8 cellular contexts compared by ENCODE assay signal in genomic region chr1:201019321-201019977, GRCh38. TPM values are rescaled to one million over a fixed set of nuclear protein-coding genes. Genes with fewer than 3 reads are reported as not detected.
A peak's percentile ranks its signal among the peaks of the same experiment; 100 is the strongest.
DNase-seq lines count a peak whose midpoint lies in the region; TF ChIP-seq lines count a peak whose summit lies in the region.

No MANE protein-coding gene starts in this region.

- peak; percentile 88 to 96 (median 89) for DNase-seq in CD4-positive, alpha-beta memory T cell
- DNase-seq in GM20000 (ENCODE audit: low spot score): peak; percentile 93
- peak; percentile 95 to 99 for DNase-seq in HL-60 (ENCODE audit: low read depth in 1 of 2, low spot score in 1 of 2)
- peak; percentile 74 to 99 (median 82) for DNase-seq in T-helper 1 cell
- peak; percentile 68 for DNase-seq in activated naive CD8-positive, alpha-beta T cell treated with anti-CD3 and anti-CD28 coated beads, Interleukin-2, amount 50 U/mL, for 16 hours (ENCODE audit: low read depth, low spot score)
- peak; percentile 52 to 93 for DNase-seq in lower leg skin (ENCODE audit: low spot score in 2 of 2)
- DNase-seq in stimulated activated CD8-positive, alpha-beta memory T cell treated with anti-CD3 and anti-CD28 coated beads, Interleukin-7, amount 100 ng/mL, for 4 hours (ENCODE audit: low read depth in 2 of 2): peak; percentile 83 to 86
- DNase-seq in cortex of kidney (lab: John Stamatoyannopoulos, UW): no peak

- H3K36me3 ChIP-seq in CD4-positive, alpha-beta memory T cell (ENCODE audit: insufficient read depth, low read length): no peaks in the 10 kb centered on the region

- WGBS in lower leg skin, 2 donors: 66 to 74% methylated on average over 5 of the region's 5 CpGs

- peak overlapping the region; percentile 80 to 98 (median 93) for H3K4me3 Mint-ChIP-seq in CD4-positive, alpha-beta memory T cell

- POLR2A ChIA-PET in CD4-positive, alpha-beta memory T cell (lab: Charles Lee; ENCODE audit: partially characterized antibody): interaction anchor here (0.9 to 2.5 kb wide), 14 partner anchors 7 to 350 kb away, joined by 3 to 12 read pairs (median 4); partner anchors contain the start of genes DDX59 and TMEM9

- peaks cover 63 to 93% (median 79%) of the 10 kb centered on the region in 4 donors for H3K4me1 Mint-ChIP-seq in CD4-positive, alpha-beta memory T cell

- no peak for TF ChIP-seq POLR2A in lower leg skin (IDR thresholded peaks at IDR 0.05)

- H3K9me3 Mint-ChIP-seq in CD4-positive, alpha-beta memory T cell: no peaks in the 10 kb centered on the region

- H3K36me3 Mint-ChIP-seq in CD4-positive, alpha-beta memory T cell: peaks cover 4 to 21% of the 10 kb centered on the region in 2 donors

- peak overlapping the region; percentile 69 for H3K27ac ChIP-seq in CD4-positive, alpha-beta memory T cell (ENCODE audit: low read depth, low read length)
- peak overlapping the region; percentile 87 for H3K27ac ChIP-seq in HL-60 (replicated peaks)

- H3K27ac Mint-ChIP-seq in CD4-positive, alpha-beta memory T cell: peak overlapping the region; percentile 95 to 100 (median 99)

- H3K4me3 ChIP-seq in CD4-positive, alpha-beta memory T cell (ENCODE audit: low read length in 2 of 2): peak overlapping the region; percentile 37 to 67
- no peak overlapping the region for H3K4me3 ChIP-seq in HL-60 (replicated peaks; ENCODE audit: insufficient read depth, low read length)
- no peak overlapping the region for H3K4me3 ChIP-seq in lower leg skin (ENCODE audit: low read depth, poor library complexity, severe bottlenecking)

- intact Hi-C loops in CD4-positive, alpha-beta memory T cell (cut with micrococcal nuclease): loop anchor here (2.0 kb wide), 2 partner anchors 95 to 351 kb away; partner anchors contain the start of gene DDX59
- intact Hi-C loops in lower leg skin (cut with DNase I; ENCODE audit: low total_unique reads): no loop called here

- H3K4me1 ChIP-seq in CD4-positive, alpha-beta memory T cell (ENCODE audit: insufficient read depth, low read length): peaks cover 90% of the 10 kb centered on the region

- no peaks in the 10 kb centered on the region for H3K27me3 ChIP-seq in CD4-positive, alpha-beta memory T cell (ENCODE audit: insufficient read depth, low read length)
- no peaks in the 10 kb centered on the region for H3K27me3 ChIP-seq in HL-60 (ENCODE audit: insufficient read depth, poor library complexity, severe bottlenecking)

- no peak for TF ChIP-seq CTCF in GM20000 (IDR thresholded peaks at IDR 0.05; ENCODE audit: extremely low read depth, missing control alignments)
- TF ChIP-seq CTCF in HL-60 (IDR thresholded peaks at IDR 0.05; ENCODE audit: insufficient read depth, low read length): no peak
- no peak for TF ChIP-seq CTCF in lower leg skin (IDR thresholded peaks at IDR 0.05)

- H3K9me3 ChIP-seq in CD4-positive, alpha-beta memory T cell (ENCODE audit: control insufficient read depth in 1 of 2, low read length in 2 of 2): no peaks in the 10 kb centered on the region

- CTCF ChIA-PET in CD4-positive, alpha-beta memory T cell (lab: Charles Lee; ENCODE audit: partially characterized antibody): interaction anchor here (0.9 to 11.4 kb wide), 7 partner anchors 24 to 397 kb away, joined by 3 to 95 read pairs (median 4); partner anchors contain the start of genes DDX59 and TMEM9

- H3K27me3 Mint-ChIP-seq in CD4-positive, alpha-beta memory T cell: no peaks in the 10 kb centered on the region

RNA-seq across cellular contexts. Expression of gene KIF21B, which starts 4.1 kb away (rescaled TPM):
- total RNA-seq in CD4-positive, alpha-beta memory T cell: 10 to 100 TPM; 90.3 to 94.7 TPM
- polyA plus RNA-seq in CD4-positive, alpha-beta memory T cell: 10 to 100 TPM in 1 of 2 donors, under 1 TPM in 1; 0.55 to 10.4 TPM
- total RNA-seq in lower leg skin: 1 to 10 TPM in 2 of 4 donors, under 1 TPM in 2; 0.38 to 1.6 (median 1.0) TPM

Comparison
In these comparisons a context has a peak if more than half of its experiments do, and no peak if none do; other contexts are left out.
1. H3K4me3 ChIP-seq: peak in CD4-positive, alpha-beta memory T cell (2 of 2); none in HL-60 (single experiment) and lower leg skin (single experiment).
2. RNA of gene KIF21B, which starts 4.1 kb away (total RNA-seq): 90.3 to 94.7 TPM in CD4-positive, alpha-beta memory T cell; 0.38 to 1.6 TPM in lower leg skin; every median in the first group is over 10 times any median in the second.